In genomic region chr21:37563641-37564340, GRCh38 we compare ENCODE assay signal across 1 cellular context.
TF ChIP-seq lines count a peak whose summit lies in the region.

No MANE protein-coding gene starts in this region.

TF ChIP-seq in SK-N-SH, 30 proteins besides CTCF, POLR2A, EP300 and RAD21 (continued from another document):
- TF ChIP-seq REST (IDR thresholded peaks at IDR 0.05; ENCODE audit: low read depth, low read length) (no peak), MXI1 (IDR thresholded peaks at IDR 0.05; ENCODE audit: low read depth, low read length) (peak; percentile 82), JUND (IDR thresholded peaks at IDR 0.05) (no peak), GATA2 (CRISPR knock-in tag; IDR thresholded peaks at IDR 0.05) (no peak), SMC3 (IDR thresholded peaks at IDR 0.05; ENCODE audit: low read depth, low read length) (no peak), GABPA (IDR thresholded peaks at IDR 0.05; ENCODE audit: low read depth) (no peak), FOXJ3 (CRISPR knock-in tag; IDR thresholded peaks at IDR 0.05) (no peak), ELF1 (IDR thresholded peaks at IDR 0.05) (no peak), POLR2AphosphoS5 (IDR thresholded peaks at IDR 0.05; ENCODE audit: low read depth, low read length) (peak; percentile 74), RXRA (IDR thresholded peaks at IDR 0.05; ENCODE audit: borderline replicate concordance, low read depth) (no peak), IRF3 (IDR thresholded peaks at IDR 0.05; ENCODE audit: low read depth, low read length) (no peak), TEAD4 (IDR thresholded peaks at IDR 0.05; ENCODE audit: borderline replicate concordance, insufficient read depth) (no peak), TAF1 (IDR thresholded peaks at IDR 0.05; ENCODE audit: borderline replicate concordance, low read depth, low read length) (peak; percentile 44; the same call in 1 of the 2 replicates), RCOR1 (IDR thresholded peaks at IDR 0.05; ENCODE audit: low read length) (no peak), YY1 (IDR thresholded peaks at IDR 0.05; ENCODE audit: low read depth) (0 out of 2 replicates have a peak, but pooled peaks have one; percentile 8)
